18 cellular contexts compared by ENCODE assay signal in genomic region chr2:66781804-66782203, GRCh38.
"Had no signal": no experiment of that assay in that cellular context is flagged by ENCODE, and none has a peak within 500 bp of the region (broad histone marks: within the 10 kb centered on the region; RNA-seq: fewer than 3 reads in every experiment).

No MANE protein-coding gene starts in this region.

- ATAC-seq: activated CD8-positive, alpha-beta T cell treated with anti-CD3 and anti-CD28 coated beads, Interleukin-2, amount 10 ng/mL, durations not matched to agents 7 days and 5 days; heart right ventricle; stimulated activated naive CD8-positive, alpha-beta T cell treated with anti-CD3 and anti-CD28 coated beads, Interleukin-15, Interleukin-2, amounts not matched to agents 100 U/mL and 50 U/mL, for 24 hours had no signal

- H3K9me3 Mint-ChIP-seq: activated CD4-positive, alpha-beta T cell treated with anti-CD3 and anti-CD28 coated beads, Interleukin-2, amount 10 ng/mL, durations not matched to agents 24 days and 14 days had no signal

- H3K27me3 Mint-ChIP-seq: activated CD4-positive, alpha-beta T cell treated with anti-CD3 and anti-CD28 coated beads, Interleukin-2, amount 10 ng/mL, durations not matched to agents 24 days and 14 days; activated T-cell treated with anti-CD3 and anti-CD28 coated beads, Interleukin-2, amount 50 U/mL, for 24 hours; central memory CD8-positive, alpha-beta T cell had no signal

- H3K36me3 ChIP-seq: brain microvascular endothelial cell, colonic mucosa, heart right ventricle, left ventricle myocardium inferior, tibial artery had no signal

- H3K36me3 Mint-ChIP-seq: immature natural killer cell had no signal

- H3K27me3 ChIP-seq: brain microvascular endothelial cell, colonic mucosa, heart right ventricle, tibial artery had no signal

- H3K27ac Mint-ChIP-seq: activated CD4-positive, alpha-beta T cell treated with anti-CD3 and anti-CD28 coated beads, Interleukin-2, amount 10 ng/mL, durations not matched to agents 24 days and 14 days; activated CD8-positive, alpha-beta T cell treated with anti-CD3 and anti-CD28 coated beads, Interleukin-2, amount 10 ng/mL, durations not matched to agents 7 days and 5 days; activated T-cell treated with anti-CD3 and anti-CD28 coated beads, Interleukin-2, amount 50 U/mL, for 24 hours; immature natural killer cell had no signal

- H3K4me3 Mint-ChIP-seq: activated CD4-positive, alpha-beta T cell treated with anti-CD3 and anti-CD28 coated beads, Interleukin-2, amount 10 ng/mL, durations not matched to agents 24 days and 14 days; activated CD8-positive, alpha-beta T cell treated with anti-CD3 and anti-CD28 coated beads, Interleukin-2, amount 10 ng/mL, durations not matched to agents 7 days and 5 days; activated T-cell treated with anti-CD3 and anti-CD28 coated beads, Interleukin-2, amount 50 U/mL, for 24 hours; central memory CD8-positive, alpha-beta T cell; immature natural killer cell; neural crest cell had no signal

- DNase-seq: activated CD4-positive, alpha-beta T cell treated with anti-CD3 and anti-CD28 coated beads, Interleukin-2, amount 10 ng/mL, durations not matched to agents 24 days and 14 days; activated CD8-positive, alpha-beta T cell treated with anti-CD3 and anti-CD28 coated beads, Interleukin-2, amount 10 ng/mL, durations not matched to agents 7 days and 5 days; activated effector memory CD4-positive, alpha-beta T cell treated with Interleukin-2 at 50 U/mL for 16 hours; activated naive CD4-positive, alpha-beta T cell treated with anti-CD3 and anti-CD28 coated beads, Interleukin-2, amount 50 U/mL, for 16 hours; activated T-cell treated with anti-CD3 and anti-CD28 coated beads, Interleukin-2, amount 50 U/mL, for 24 hours; aorta; brain microvascular endothelial cell; colonic mucosa; heart right ventricle; immature natural killer cell; kidney glomerular epithelial cell; left ventricle myocardium inferior; stimulated activated CD4-positive, alpha-beta T cell treated with anti-CD3 and anti-CD28 coated beads, Interleukin-2, amount 100 ng/mL, for 24 hours; stimulated activated naive CD8-positive, alpha-beta T cell treated with anti-CD3 and anti-CD28 coated beads, Interleukin-15, Interleukin-2, amounts not matched to agents 100 U/mL and 50 U/mL, for 24 hours; substantia nigra; tibial artery had no signal

- H3K4me3 ChIP-seq: colonic mucosa, heart right ventricle, left ventricle myocardium inferior, tibial artery had no signal

- H3K4me1 Mint-ChIP-seq: activated CD4-positive, alpha-beta T cell treated with anti-CD3 and anti-CD28 coated beads, Interleukin-2, amount 10 ng/mL, durations not matched to agents 24 days and 14 days; central memory CD8-positive, alpha-beta T cell; immature natural killer cell; neural crest cell had no signal

- H3K9me3 ChIP-seq: colonic mucosa, heart right ventricle, left ventricle myocardium inferior, tibial artery had no signal

- H3K27ac ChIP-seq: brain microvascular endothelial cell, colonic mucosa, heart right ventricle, left ventricle myocardium inferior, tibial artery had no signal

- H3K4me1 ChIP-seq: colonic mucosa, heart right ventricle, left ventricle myocardium inferior, tibial artery had no signal
